ENCODE assay signal across 8 cellular contexts in genomic region chr10:73413528-73414229, GRCh38. TPM values are rescaled to one million over a fixed set of nuclear protein-coding genes. Genes with fewer than 3 reads are reported as not detected.
A peak's percentile ranks its signal among the peaks of the same experiment; 100 is the strongest.
DNase-seq lines count a peak whose midpoint lies in the region; ATAC-seq, FAIRE-seq and TF ChIP-seq lines count a peak whose summit lies in the region.

TSS of gene ANXA7 (minus strand) at chr10:73414058. CDS start at chr10:73400856, 13,202 bp downstream.

- H3K27me3 ChIP-seq in HUES6 (ENCODE audit: control insufficient read depth, insufficient read depth, low read length) (no peaks in the 10 kb centered on the region), OCI-LY3 (ENCODE audit: low read depth, low read length) (no peaks in the 10 kb centered on the region), endothelial cell of umbilical vein (ENCODE audit: control insufficient read depth in 2 of 2, insufficient read depth in 2 of 2, low read length in 2 of 2) (peaks cover 0 to 5% of the 10 kb centered on the region in 2 experiments)

- no peaks in the 10 kb centered on the region for H3K9me1 ChIP-seq in endothelial cell of umbilical vein (replicated peaks; ENCODE audit: control insufficient read depth, extremely low read depth, insufficient read depth, low read length)

- H3K4me3 ChIP-seq in HUES6 (ENCODE audit: low read depth, low read length), result peak within 1 kb of the TSS; percentile 86
- peak within 1 kb of the TSS; percentile 98 for H3K4me3 ChIP-seq in OCI-LY3 (ENCODE audit: low read length)
- peak within 1 kb of the TSS; percentile 45 to 85 (median 66) for H3K4me3 ChIP-seq in endothelial cell of umbilical vein (replicated peaks in 1 of 3; ENCODE audit: insufficient read depth in 1 of 3, low read depth in 1 of 3, low read length in 3 of 3)

- H2AFZ ChIP-seq in OCI-LY3 (ENCODE audit: low read depth, low read length) (peak within 1 kb of the TSS; percentile 89), endothelial cell of umbilical vein (ENCODE audit: low read depth, low read length) (peak within 1 kb of the TSS; percentile 96)

- peak within 1 kb of the TSS; percentile 85 for H3K9ac ChIP-seq in HUES6 (ENCODE audit: low read length)
- H3K9ac ChIP-seq in OCI-LY3 (ENCODE audit: low read length), result peak within 1 kb of the TSS; percentile 86
- H3K9ac ChIP-seq in endothelial cell of umbilical vein (replicated peaks; ENCODE audit: extremely low read depth, insufficient read depth, low read length), result peak within 1 kb of the TSS; percentile 90

- DNase-seq in DMS 273 treated with DMSO at 0.1 percent for 48 hours (lab: John Stamatoyannopoulos, UW), result peak; percentile 38
- DNase-seq in activated CD8-positive, alpha-beta memory T cell treated with anti-CD3 and anti-CD28 coated beads, Interleukin-2, amount 50 U/mL, for 48 hours, result peak; percentile 97
- DNase-seq in endothelial cell of umbilical vein (ENCODE audit: low read depth, low spot score), result peak; percentile 88
- DNase-seq in middle frontal gyrus (ENCODE audit: extremely low spot score, low spot score), result peak; percentile 80
- peak; percentile 87 to 88 for DNase-seq in stimulated activated CD8-positive, alpha-beta memory T cell treated with anti-CD3 and anti-CD28 coated beads, Interleukin-2, amount 100 ng/mL, for 1 hour (ENCODE audit: low read depth in 2 of 2)

- H3K36me3 ChIP-seq in HUES6 (ENCODE audit: control insufficient read depth, insufficient read depth, low read length), result no peaks in the 10 kb centered on the region
- H3K36me3 ChIP-seq in OCI-LY3 (replicated peaks; ENCODE audit: low read depth, low read length), result no peaks in the 10 kb centered on the region
- H3K36me3 ChIP-seq in endothelial cell of umbilical vein (ENCODE audit: control insufficient read depth in 2 of 2, extremely low read depth in 1 of 2, insufficient read depth in 2 of 2, low read length in 2 of 2), result no peaks in the 10 kb centered on the region

- TF ChIP-seq CTCF in OCI-LY3 (IDR thresholded peaks at IDR 0.05; ENCODE audit: low read depth, low read length) (no peak), endothelial cell of umbilical vein (IDR thresholded peaks at IDR 0.05; ENCODE audit: extremely low read depth in 1 of 2, insufficient read depth in 1 of 2, low read depth in 1 of 2, low read length in 2 of 2) (peak in 1 of 2 donors; percentile 57)

- no peaks in the 10 kb centered on the region for H3K9me3 ChIP-seq in HUES6 (ENCODE audit: control insufficient read depth, insufficient read depth, low read depth, low read length)
- no peaks in the 10 kb centered on the region for H3K9me3 ChIP-seq in OCI-LY3 (ENCODE audit: insufficient read depth, low read length)
- no peaks in the 10 kb centered on the region for H3K9me3 ChIP-seq in endothelial cell of umbilical vein (replicated peaks; ENCODE audit: control insufficient read depth, insufficient read depth, low read length)

- dilution Hi-C loops in endothelial cell of umbilical vein (cut with MboI; ENCODE audit: extremely low pct_ligation_motif_present, low sequenced_read_pairs), result no loop called here

- H3K79me2 ChIP-seq in OCI-LY3 (ENCODE audit: low read length) (peaks cover 51% of the 10 kb centered on the region), endothelial cell of umbilical vein (ENCODE audit: control insufficient read depth, insufficient read depth, low read length) (peaks cover 44% of the 10 kb centered on the region)

- H4K20me1 ChIP-seq in OCI-LY3 (ENCODE audit: insufficient read depth, low read length) (peaks cover 3% of the 10 kb centered on the region), endothelial cell of umbilical vein (replicated peaks; ENCODE audit: control insufficient read depth, extremely low read depth, insufficient read depth, low read length) (no peaks in the 10 kb centered on the region)

- TF ChIP-seq POLR2A in endothelial cell of umbilical vein (IDR thresholded peaks at IDR 0.05; ENCODE audit: low read depth, low read length), result peak; percentile 63

- peak within 1 kb of the TSS; percentile 88 for H3K27ac ChIP-seq in HUES6 (ENCODE audit: low read depth, low read length)
- peak within 1 kb of the TSS; percentile 68 for H3K27ac ChIP-seq in OCI-LY3 (ENCODE audit: low read length)
- peak within 1 kb of the TSS; percentile 85 for H3K27ac ChIP-seq in endothelial cell of umbilical vein (ENCODE audit: insufficient read depth, low read depth, low read length)

- intact Hi-C loops in endothelial cell of umbilical vein (cut with micrococcal nuclease), result loop anchor here (1.0 kb wide), 1 partner anchor 245 kb away; the partner anchor contains the start of genes ECD and FAM149B1

- POLR2A ChIA-PET in endothelial cell of umbilical vein (lab: Charles Lee), result no interaction called here

- CTCF ChIA-PET in endothelial cell of umbilical vein (lab: Charles Lee), result interaction anchor here (0.5 kb wide), 1 partner anchor 150 kb away, joined by 3 read pairs; no protein-coding TSS in a partner anchor

- ATAC-seq in GM21423 (IDR thresholded peaks at IDR 0.05; ENCODE audit: unreplicated experiment), result peak; percentile 93

- TSS peak; percentile 78 for BruUV-seq in endothelial cell of umbilical vein (replicated peaks; lab: Mats Ljungman, UMichigan)

- H3K4me1 ChIP-seq in HUES6 (ENCODE audit: control insufficient read depth, insufficient read depth, low read length) (peaks cover 5% of the 10 kb centered on the region; the same call in 1 of the 2 replicates), OCI-LY3 (ENCODE audit: low read length) (peaks cover 5% of the 10 kb centered on the region; the same call in 1 of the 2 replicates), endothelial cell of umbilical vein (ENCODE audit: control insufficient read depth, extremely low read depth, insufficient read depth, low read length) (peaks cover 11% of the 10 kb centered on the region)

- peak within 1 kb of the TSS; percentile 77 for H3K4me2 ChIP-seq in OCI-LY3 (ENCODE audit: low read length)
- H3K4me2 ChIP-seq in endothelial cell of umbilical vein (ENCODE audit: insufficient read depth, low read length), result peak within 1 kb of the TSS; percentile 99

- no peak for FAIRE-seq in endothelial cell of umbilical vein (lab: Jason Lieb, UNC)

TF ChIP-seq in endothelial cell of umbilical vein, 7 proteins besides CTCF, POLR2A, EP300 and RAD21:
- TF ChIP-seq MAX (IDR thresholded peaks at IDR 0.05; ENCODE audit: insufficient read depth, insufficient read length) (no peak), EZH2 (IDR thresholded peaks at IDR 0.05; ENCODE audit: borderline replicate concordance, low read depth, low read length, severe bottlenecking) (no peak), POLR2AphosphoS5 (IDR thresholded peaks at IDR 0.05; ENCODE audit: insufficient read depth, low read depth, low read length) (peak; percentile 65)

RNA-seq across cellular contexts. Expression of gene ANXA7, which starts in this region (rescaled TPM):
- total RNA-seq in endothelial cell of umbilical vein, result 81.6 and 86.0 TPM in 2 replicates
- 56.5 and 62.6 TPM in 2 replicates for polyA plus RNA-seq in endothelial cell of umbilical vein
- polyA plus RNA-seq in endothelial cell of umbilical vein (2011; cell fraction: cytosol; rRNA removed), result 63.9 and 75.2 TPM in 2 replicates
- polyA plus RNA-seq in endothelial cell of umbilical vein (2011; cell fraction: nucleus; rRNA removed), result 49.7 and 53.1 TPM in 2 replicates
- 79.8 and 107 TPM in 2 replicates for polyA plus RNA-seq in endothelial cell of umbilical vein (2012)
- polyA minus RNA-seq in endothelial cell of umbilical vein, result 81.5 and 90.4 TPM in 2 replicates
- polyA minus RNA-seq in endothelial cell of umbilical vein (2011; cell fraction: cytosol; rRNA and poly(A)+ RNA removed), result 48.3 TPM
- 25.1 and 38.4 TPM in 2 replicates for polyA minus RNA-seq in endothelial cell of umbilical vein (2011; cell fraction: nucleus; rRNA and poly(A)+ RNA removed)

Comparison
In these comparisons a context has a peak if more than half of its experiments do, and no peak if none do; other contexts are left out.
1. Peak in every context shown above with its lines: DNase-seq, ATAC-seq, H3K4me3 ChIP-seq and H3K27ac ChIP-seq.
2. DNase-seq: peak in every context shown above with its lines; median percentile 97 in activated CD8-positive, alpha-beta memory T cell treated with anti-CD3 and anti-CD28 coated beads, Interleukin-2, amount 50 U/mL, for 48 hours; 88 in endothelial cell of umbilical vein; 88 in stimulated activated CD8-positive, alpha-beta memory T cell treated with anti-CD3 and anti-CD28 coated beads, Interleukin-2, amount 100 ng/mL, for 1 hour; 80 in middle frontal gyrus; 38 in DMS 273 treated with DMSO at 0.1 percent for 48 hours.